Comparison of ENCODE assay signal across 13 cellular contexts in the genomic region with DNA sequence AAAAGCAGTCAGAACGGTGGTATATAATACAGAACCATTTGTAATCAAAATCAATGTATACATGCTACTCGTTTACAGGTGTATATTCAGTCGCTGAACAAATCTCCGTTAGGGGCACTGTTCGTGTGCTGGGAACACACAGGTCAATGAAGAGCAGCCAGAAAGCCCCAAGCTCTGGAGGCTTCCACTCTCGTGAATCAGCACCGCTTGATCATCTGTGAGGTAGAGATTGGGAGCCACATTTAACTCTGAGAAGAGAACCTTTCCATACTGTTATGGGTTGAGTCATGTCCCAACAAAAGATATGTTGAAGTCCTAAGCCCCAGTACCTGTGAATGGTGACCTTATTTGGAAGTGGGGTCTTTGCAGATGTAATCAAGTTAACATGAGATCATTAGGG. TPM values are rescaled to one million over a fixed set of nuclear protein-coding genes. Genes with fewer than 3 reads are reported as not detected.
DNase-seq lines count a peak whose midpoint lies in the region; ATAC-seq, FAIRE-seq and TF ChIP-seq lines count a peak whose summit lies in the region.
"Had no signal": no experiment of that assay in that cellular context is flagged by ENCODE, and none has a peak within 500 bp of the region (broad histone marks: within the 10 kb centered on the region; RNA-seq: fewer than 3 reads in every experiment).

No MANE protein-coding gene starts in this region.

- no peaks in the 10 kb centered on the region for H3K36me3 ChIP-seq in astrocyte (ENCODE audit: insufficient read depth, low read length)
- H3K36me3 ChIP-seq: cardiac muscle cell, left lung had no signal

- H3K4me1 Mint-ChIP-seq in activated T-cell treated with anti-CD3 and anti-CD28 coated beads, Interleukin-2, amount 50 U/mL, for 24 hours (ENCODE audit: low read depth): peaks cover 64% of the 10 kb centered on the region
- H3K4me1 Mint-ChIP-seq in astrocyte (ENCODE audit: low read depth, unreplicated experiment) (peaks cover 11% of the 10 kb centered on the region), nephron (peaks cover 44% of the 10 kb centered on the region)
- H3K4me1 Mint-ChIP-seq in stimulated activated effector memory CD8-positive, alpha-beta T cell treated with anti-CD3 and anti-CD28 coated beads, Interleukin-12 subunit alpha, Interleukin-12 subunit beta, amount 100 ng/mL, for 72 hours: peaks cover 56% of the 10 kb centered on the region

- peaks cover 46% of the 10 kb centered on the region for H3K36me3 Mint-ChIP-seq in activated T-cell treated with anti-CD3 and anti-CD28 coated beads, Interleukin-2, amount 50 U/mL, for 24 hours (ENCODE audit: low read depth)
- peaks cover 19% of the 10 kb centered on the region for H3K36me3 Mint-ChIP-seq in astrocyte (ENCODE audit: low read depth, unreplicated experiment)
- H3K36me3 Mint-ChIP-seq in nephron (ENCODE audit: low read depth): peaks cover 11% of the 10 kb centered on the region
- H3K36me3 Mint-ChIP-seq in stimulated activated effector memory CD8-positive, alpha-beta T cell treated with anti-CD3 and anti-CD28 coated beads, Interleukin-12 subunit alpha, Interleukin-12 subunit beta, amount 100 ng/mL, for 72 hours: peaks cover 29% of the 10 kb centered on the region

- no peak for DNase-seq in activated T-cell treated with anti-CD3 and anti-CD28 coated beads, Interleukin-2, amount 50 U/mL, for 24 hours
- DNase-seq in activated T-cell treated with anti-CD3 and anti-CD28 coated beads, Interleukin-2, amount 50 U/mL, for 48 hours: no peak
- DNase-seq in HuH-7 (ENCODE audit: low spot score): peak; percentile 66
- DNase-seq in astrocyte (ENCODE audit: low read depth): no peak
- DNase-seq in stimulated activated effector memory CD8-positive, alpha-beta T cell treated with anti-CD3 and anti-CD28 coated beads, Interleukin-12 subunit alpha, Interleukin-12 subunit beta, amount 100 ng/mL, for 72 hours (ENCODE audit: low spot score in 2 of 2): no peak
- DNase-seq in retina: no peak
- no peak for DNase-seq in islet precursor cell
- DNase-seq: left lung; NCI-H1694; stimulated activated naive CD4-positive, alpha-beta T cell treated with Interleukin-2 at 50 U/mL for 16 hours had no signal

- H3K27me3 Mint-ChIP-seq in activated T-cell treated with anti-CD3 and anti-CD28 coated beads, Interleukin-2, amount 50 U/mL, for 24 hours: no peaks in the 10 kb centered on the region
- no peaks in the 10 kb centered on the region for H3K27me3 Mint-ChIP-seq in astrocyte (ENCODE audit: low read depth, unreplicated experiment)
- H3K27me3 Mint-ChIP-seq in nephron (ENCODE audit: low read depth): no peaks in the 10 kb centered on the region

- H3K4me1 ChIP-seq in astrocyte (ENCODE audit: insufficient read depth, low read length): peaks cover 27% of the 10 kb centered on the region

- H3K9me3 Mint-ChIP-seq in activated T-cell treated with anti-CD3 and anti-CD28 coated beads, Interleukin-2, amount 50 U/mL, for 24 hours: no peaks in the 10 kb centered on the region
- H3K9me3 Mint-ChIP-seq in astrocyte (ENCODE audit: unreplicated experiment) (no peaks in the 10 kb centered on the region), nephron (no peaks in the 10 kb centered on the region)
- no peaks in the 10 kb centered on the region for H3K9me3 Mint-ChIP-seq in stimulated activated effector memory CD8-positive, alpha-beta T cell treated with anti-CD3 and anti-CD28 coated beads, Interleukin-12 subunit alpha, Interleukin-12 subunit beta, amount 100 ng/mL, for 72 hours

- no peak overlapping the region for H3K4me3 Mint-ChIP-seq in activated T-cell treated with anti-CD3 and anti-CD28 coated beads, Interleukin-2, amount 50 U/mL, for 24 hours
- H3K4me3 Mint-ChIP-seq in astrocyte (ENCODE audit: unreplicated experiment) (no peak overlapping the region), nephron (no peak overlapping the region)
- H3K4me3 Mint-ChIP-seq in stimulated activated effector memory CD8-positive, alpha-beta T cell treated with anti-CD3 and anti-CD28 coated beads, Interleukin-12 subunit alpha, Interleukin-12 subunit beta, amount 100 ng/mL, for 72 hours: no peak overlapping the region

- no peak overlapping the region for H3K4me3 ChIP-seq in astrocyte (ENCODE audit: insufficient read depth, low read depth, low read length)
- H3K4me3 ChIP-seq: cardiac muscle cell, left lung, SK-N-MC had no signal

- no peak overlapping the region for H3K9ac ChIP-seq in astrocyte (ENCODE audit: low read length)

- FAIRE-seq in astrocyte (lab: Jason Lieb, UNC): no peak

- no peak overlapping the region for H2AFZ ChIP-seq in astrocyte (ENCODE audit: low read depth, low read length)

- TF ChIP-seq CTCF in astrocyte (IDR thresholded peaks at IDR 0.05; ENCODE audit: insufficient read depth, low read depth, low read length) (peak; percentile 6), nephron (IDR thresholded peaks at IDR 0.05; ENCODE audit: unreplicated experiment in 3 of 3) (no peak)

- H3K9me3 ChIP-seq in astrocyte (ENCODE audit: insufficient read depth, low read depth, low read length): no peaks in the 10 kb centered on the region
- H3K9me3 ChIP-seq: left lung had no signal

- no peak overlapping the region for H3K27ac ChIP-seq in astrocyte (ENCODE audit: low read depth, low read length)
- H3K27ac ChIP-seq: cardiac muscle cell, left lung, SK-N-MC had no signal

- no peak overlapping the region for H3K4me2 ChIP-seq in astrocyte (ENCODE audit: low read length)

- H4K20me1 ChIP-seq in astrocyte (ENCODE audit: insufficient read depth, low read length): peaks cover 5% of the 10 kb centered on the region

- no peaks in the 10 kb centered on the region for H3K27me3 ChIP-seq in astrocyte (ENCODE audit: insufficient read depth, low read length)
- H3K27me3 ChIP-seq: cardiac muscle cell, left lung had no signal

- H3K27ac Mint-ChIP-seq in activated T-cell treated with anti-CD3 and anti-CD28 coated beads, Interleukin-2, amount 50 U/mL, for 24 hours: peak overlapping the region; percentile 67
- peak overlapping the region; percentile 3 for H3K27ac Mint-ChIP-seq in astrocyte (ENCODE audit: unreplicated experiment)
- H3K27ac Mint-ChIP-seq in nephron: peak overlapping the region; percentile 32 to 76 (median 55)
- H3K27ac Mint-ChIP-seq in stimulated activated effector memory CD8-positive, alpha-beta T cell treated with anti-CD3 and anti-CD28 coated beads, Interleukin-12 subunit alpha, Interleukin-12 subunit beta, amount 100 ng/mL, for 72 hours: no peak overlapping the region

- H3K79me2 ChIP-seq in astrocyte (ENCODE audit: insufficient read depth, low read length): no peaks in the 10 kb centered on the region

- no peak for ATAC-seq in stimulated activated effector memory CD8-positive, alpha-beta T cell treated with anti-CD3 and anti-CD28 coated beads, Interleukin-12 subunit alpha, Interleukin-12 subunit beta, amount 100 ng/mL, for 72 hours
- ATAC-seq: left lung had no signal

RNA-seq across cellular contexts. Expression of a gene that starts 5.4 kb away (rescaled TPM):
- total RNA-seq in astrocyte: 22.4 and 25.0 TPM in 2 replicates

RNA-seq across cellular contexts. Expression of a gene that starts 53.2 kb away (rescaled TPM):
- total RNA-seq in astrocyte: 48.1 and 51.0 TPM in 2 replicates
